ENCODE assay signal across 11 cellular contexts in genomic region chr4:104941661-104942062, GRCh38.
DNase-seq lines count a peak whose midpoint lies in the region; ATAC-seq, FAIRE-seq and TF ChIP-seq lines count a peak whose summit lies in the region.
"Had no signal": no experiment of that assay in that cellular context is flagged by ENCODE, and none has a peak within 500 bp of the region (broad histone marks: within the 10 kb centered on the region; RNA-seq: fewer than 3 reads in every experiment).

No MANE protein-coding gene starts in this region.

- no peak overlapping the region for H3K4me3 ChIP-seq in GM06990 (replicated peaks; ENCODE audit: low read depth, low read length)

- no peaks in the 10 kb centered on the region for H3K27me3 Mint-ChIP-seq in activated naive CD8-positive, alpha-beta T cell treated with anti-CD3 and anti-CD28 coated beads for 36 hours

- H3K4me3 Mint-ChIP-seq in activated naive CD8-positive, alpha-beta T cell treated with anti-CD3 and anti-CD28 coated beads for 36 hours: no peak overlapping the region

- H3K36me3 Mint-ChIP-seq in activated naive CD8-positive, alpha-beta T cell treated with anti-CD3 and anti-CD28 coated beads for 36 hours: peaks cover 3% of the 10 kb centered on the region

- peaks cover 1% of the 10 kb centered on the region for H3K9me3 Mint-ChIP-seq in activated naive CD8-positive, alpha-beta T cell treated with anti-CD3 and anti-CD28 coated beads for 36 hours

- peaks cover 47% of the 10 kb centered on the region for H3K4me1 Mint-ChIP-seq in activated naive CD8-positive, alpha-beta T cell treated with anti-CD3 and anti-CD28 coated beads for 36 hours

- ATAC-seq in GM19351 (IDR thresholded peaks at IDR 0.05; ENCODE audit: unreplicated experiment): peak; percentile 59
- ATAC-seq in HG03066 (IDR thresholded peaks at IDR 0.05; ENCODE audit: low read depth, unreplicated experiment): peak; percentile 37
- no peak for ATAC-seq in GM19455 (IDR thresholded peaks at IDR 0.05; ENCODE audit: unreplicated experiment)

- H3K36me3 ChIP-seq in GM06990 (ENCODE audit: control insufficient read depth, insufficient read depth, low read length): no peaks in the 10 kb centered on the region
- H3K36me3 ChIP-seq: neutrophil had no signal

- H3K27me3 ChIP-seq in GM06990 (replicated peaks; ENCODE audit: control insufficient read depth, insufficient read depth, low read length): no peaks in the 10 kb centered on the region
- H3K27me3 ChIP-seq: neutrophil had no signal

- TF ChIP-seq CTCF in GM06990 (IDR thresholded peaks at IDR 0.05; ENCODE audit: insufficient read depth, low read length, poor library complexity, severe bottlenecking) (no peak), D721Med (IDR thresholded peaks at IDR 0.05; ENCODE audit: insufficient read depth, missing control alignments) (no peak)

- peak; percentile 62 for DNase-seq in GM06990 (ENCODE audit: extremely low read depth, insufficient read length)
- no peak for DNase-seq in activated naive CD8-positive, alpha-beta T cell treated with anti-CD3 and anti-CD28 coated beads for 36 hours
- no peak for DNase-seq in NCI-H2081 (lab: John Stamatoyannopoulos, UW)
- DNase-seq in COR-L47 (lab: John Stamatoyannopoulos, UW): no peak
- DNase-seq in D721Med (ENCODE audit: insufficient read length, low spot score): no peak
- DNase-seq: erythroblast, NCI-H69 had no signal

- no peak for FAIRE-seq in D721Med (lab: Jason Lieb, UNC)

- peak overlapping the region; percentile 56 for H3K27ac Mint-ChIP-seq in activated naive CD8-positive, alpha-beta T cell treated with anti-CD3 and anti-CD28 coated beads for 36 hours
